ENCODE assay signal across 35 cellular contexts in genomic region chr12:29508949-29509348, GRCh38.
"Had no signal": no experiment of that assay in that cellular context is flagged by ENCODE, and none has a peak within 500 bp of the region (broad histone marks: within the 10 kb centered on the region; RNA-seq: fewer than 3 reads in every experiment).

No MANE protein-coding gene starts in this region.

- DNase-seq: Karpas-422, Kasumi-1, MG63, MM.1S, MV-4-11, NCI-H1048, NCI-H1092, NCI-H1092 treated with DMSO at 0.1 percent for 48 hours, NCI-H1105, NCI-H1105 treated with DMSO at 0.1 percent for 48 hours, NCI-H1417, NCI-H1417 treated with DMSO at 0.1 percent for 48 hours, NCI-H1436, NCI-H1436 treated with DMSO at 0.1 percent for 48 hours, NCI-H146, NCI-H1694, NCI-H1694 treated with DMSO at 0.1 percent for 48 hours, NCI-H187, NCI-H187 treated with DMSO at 0.1 percent for 48 hours, NCI-H1930, NCI-H2029, NCI-H2029 treated with DMSO at 0.1 percent for 48 hours, NCI-H2081, NCI-H2081 treated with DMSO at 0.1 percent for 48 hours, NCI-H2107, NCI-H2171, NCI-H2171 treated with DMSO at 0.1 percent for 48 hours, NCI-H2227 treated with DMSO at 0.1 percent for 48 hours, NCI-H226, NCI-H345, NCI-H446, NCI-H446 treated with DMSO at 0.1 percent for 48 hours, NCI-H510A, NCI-H510A treated with DMSO at 0.1 percent for 48 hours, NCI-H524 had no signal

- H3K9me3 ChIP-seq: MG63 had no signal

- H3K4me3 ChIP-seq: MG63 had no signal

- H3K36me3 ChIP-seq: MG63 had no signal
